Comparison of ENCODE assay signal across 23 cellular contexts in the genomic region with DNA sequence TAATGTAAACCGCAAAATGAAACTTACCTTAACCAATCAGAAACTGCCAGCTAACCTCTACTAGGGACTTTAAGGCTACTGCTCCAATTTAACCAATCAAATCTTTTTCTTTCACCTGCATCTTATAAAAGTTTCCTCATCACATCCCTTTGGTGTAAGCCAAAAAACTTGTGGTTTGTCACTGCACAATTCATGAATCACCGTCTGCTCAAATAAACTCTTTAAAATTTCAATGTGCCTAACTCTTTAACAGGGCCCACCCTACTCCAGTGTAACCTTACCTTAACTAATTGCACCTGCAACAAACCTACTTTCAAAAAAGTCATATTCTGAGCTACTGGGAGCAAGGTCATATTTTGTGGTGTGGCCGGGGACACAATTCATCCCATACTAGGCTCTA.
"Had no signal": no experiment of that assay in that cellular context is flagged by ENCODE, and none has a peak within 500 bp of the region (broad histone marks: within the 10 kb centered on the region; RNA-seq: fewer than 3 reads in every experiment).

No MANE protein-coding gene starts in this region.

- FAIRE-seq: frontal cortex had no signal

- H3K4me3 ChIP-seq: colonic mucosa, lower lobe of right lung, prostate gland, sigmoid colon, stomach, thyroid gland had no signal

- H3K4me1 ChIP-seq: colonic mucosa, lower lobe of right lung, prostate gland, sigmoid colon, stomach, thyroid gland had no signal

- H3K27ac ChIP-seq: colonic mucosa, epithelial cell of prostate, lower lobe of right lung, prostate gland, sigmoid colon, stomach, thyroid gland had no signal

- DNase-seq: colonic mucosa; effector CD8-positive, alpha-beta T cell; endodermal cell; hypothalamus; immature natural killer cell; islet precursor cell; kidney glomerular epithelial cell; left ventricle myocardium superior; lower lobe of right lung; naive thymus-derived CD8-positive, alpha-beta T cell; nephron progenitor cell; nucleus accumbens; right cardiac atrium; sigmoid colon; stimulated activated CD4-positive, alpha-beta T cell treated with anti-CD3 and anti-CD28 coated beads, Interleukin-2, amount 100 ng/mL, for 24 hours; stimulated activated CD4-positive, alpha-beta T cell treated with anti-CD3 and anti-CD28 coated beads, Interleukin-4, amount 100 ng/mL, for 24 hours; stimulated activated naive CD4-positive, alpha-beta T cell treated with Interleukin-2 at 50 U/mL for 16 hours; stomach; thyroid gland; trophoblast cell had no signal

- H3K36me3 ChIP-seq: colonic mucosa, lower lobe of right lung, prostate gland, sigmoid colon, stomach, thyroid gland had no signal

- H3K9me3 ChIP-seq: colonic mucosa, lower lobe of right lung, prostate gland, sigmoid colon, stomach, thyroid gland had no signal

- H3K27me3 ChIP-seq: colonic mucosa, sigmoid colon, stomach, thyroid gland had no signal
